Comparison of ENCODE assay signal across 19 cellular contexts in genomic region chr18:48028081-48028480, GRCh38.
DNase-seq lines count a peak whose midpoint lies in the region; ATAC-seq, FAIRE-seq and TF ChIP-seq lines count a peak whose summit lies in the region.
"Had no signal": no experiment of that assay in that cellular context is flagged by ENCODE, and none has a peak within 500 bp of the region (broad histone marks: within the 10 kb centered on the region; RNA-seq: fewer than 3 reads in every experiment).

No MANE protein-coding gene starts in this region.

- H3K4me1 ChIP-seq in heart right ventricle (peaks cover 5 to 26% (median 16%) of the 10 kb centered on the region in 9 donors), mesodermal cell (ENCODE audit: control insufficient read depth, insufficient read depth, low read length, poor library complexity, severe bottlenecking) (peaks cover 20% of the 10 kb centered on the region), tibial artery (peaks cover 0 to 42% (median 28%) of the 10 kb centered on the region in 4 donors)
- H3K4me1 ChIP-seq: Peyer's patch, prostate gland had no signal

- H3K27me3 ChIP-seq in heart right ventricle (peaks cover 0 to 6% (median 0%) of the 10 kb centered on the region in 7 donors), bronchial epithelial cell (ENCODE audit: control insufficient read depth, insufficient read depth, low read length) (no peaks in the 10 kb centered on the region), tibial artery (no peaks in the 10 kb centered on the region)
- H3K27me3 ChIP-seq: Peyer's patch had no signal

- intact Hi-C loops in cardiac septum (cut with DNase I) (no loop called here), heart right ventricle (cut with DNase I) (loop anchor here in 1 of 10 donors (5.0 kb wide), 1 partner anchor 419 kb away; no protein-coding TSS in a partner anchor), tibial artery (cut with DNase I; ENCODE audit: low total_unique reads) (no loop called here)

- ATAC-seq in heart right ventricle = no peak
- no peak for ATAC-seq in HG02763 (IDR thresholded peaks at IDR 0.05; ENCODE audit: unreplicated experiment)

- WGBS in heart right ventricle, 2 donors = 87 to 92% methylated on average over 6 of the region's 6 CpGs
- WGBS in mesodermal cell (ENCODE audit: insufficient coverage in 2 of 2), 2 experiments = 84 to 90% methylated on average over 3 to 5 of the region's 6 CpGs

- in situ Hi-C loops in GM13977 (cut with MboI; ENCODE audit: low pct_unique_long_range_greater_than_20kb, low sequenced_read_pairs, unreplicated experiment) = loop anchor here (10.0 kb wide), 1 partner anchor 253 kb away; no protein-coding TSS in a partner anchor

- H3K4me3 ChIP-seq in heart right ventricle (no peak overlapping the region), bronchial epithelial cell (ENCODE audit: low read depth, low read length) (no peak overlapping the region), mesodermal cell (ENCODE audit: extremely low read depth, insufficient read depth, low read length, poor library complexity, severe bottlenecking) (no peak overlapping the region), tibial artery (no peak overlapping the region)
- H3K4me3 ChIP-seq: Peyer's patch, prostate gland had no signal

- DNase-seq in cardiac septum (ENCODE audit: low spot score) (peak; percentile 46), heart right ventricle (no peak), bronchial epithelial cell (ENCODE audit: low read depth) (no peak), tibial artery (peak in 1 of 2 donors; percentile 52), GM13977 (ENCODE audit: low spot score) (no peak), GM10248 (ENCODE audit: extremely low spot score) (no peak)
- DNase-seq: activated CD8-positive, alpha-beta memory T cell treated with anti-CD3 and anti-CD28 coated beads for 24 hours; activated naive CD4-positive, alpha-beta T cell; glutamatergic neuron; islet precursor cell; NCI-H1694 treated with DMSO at 0.1 percent for 48 hours; NCI-H524 treated with DMSO at 0.1 percent for 48 hours; stimulated activated CD4-positive, alpha-beta T cell treated with anti-CD3 and anti-CD28 coated beads, Interleukin-15, amount 100 ng/mL, for 24 hours had no signal

- no peak for FAIRE-seq in bronchial epithelial cell (lab: Jason Lieb, UNC)
- FAIRE-seq: endometrium, GM18507 had no signal

- H3K9me3 ChIP-seq in heart right ventricle = no peaks in the 10 kb centered on the region
- no peaks in the 10 kb centered on the region for H3K9me3 ChIP-seq in mesodermal cell (ENCODE audit: control insufficient read depth, low read length)
- H3K9me3 ChIP-seq in tibial artery = no peaks in the 10 kb centered on the region
- H3K9me3 ChIP-seq: Peyer's patch, prostate gland had no signal

- POLR2A ChIA-PET in GM10248 (lab: Yijun Ruan, JAX) = no interaction called here

- H3K36me3 ChIP-seq in heart right ventricle (no peaks in the 10 kb centered on the region), bronchial epithelial cell (ENCODE audit: control insufficient read depth, insufficient read depth, low read length) (no peaks in the 10 kb centered on the region), mesodermal cell (ENCODE audit: control insufficient read depth, insufficient read depth, low read length) (no peaks in the 10 kb centered on the region), tibial artery (peaks cover 0 to 7% (median 0%) of the 10 kb centered on the region in 3 donors)
- H3K36me3 ChIP-seq: Peyer's patch, prostate gland had no signal

- H3K27ac ChIP-seq in heart right ventricle (no peak overlapping the region), mesodermal cell (ENCODE audit: low read depth, low read length, severe bottlenecking) (peak overlapping the region; percentile 60), tibial artery (peak overlapping the region; percentile 58 to 71)
- H3K27ac ChIP-seq: Peyer's patch, prostate gland had no signal

- CTCF ChIA-PET in GM10248 (lab: Yijun Ruan, JAX) = interaction anchor here (0.7 kb wide), 1 partner anchor 256 kb away, joined by 3 read pairs; no protein-coding TSS in a partner anchor

- TF ChIP-seq CTCF in heart right ventricle (IDR thresholded peaks at IDR 0.05) = no peak
- peak; percentile 10 for TF ChIP-seq CTCF in bronchial epithelial cell (IDR thresholded peaks at IDR 0.05; ENCODE audit: insufficient read depth, low read length, severe bottlenecking)
- no peak for TF ChIP-seq CTCF in tibial artery (IDR thresholded peaks at IDR 0.05)
- TF ChIP-seq CTCF in GM13977 (IDR thresholded peaks at IDR 0.05; ENCODE audit: extremely low read depth, insufficient read depth, missing control alignments) = no peak
- TF ChIP-seq CTCF in GM10248 (IDR thresholded peaks at IDR 0.05; ENCODE audit: control extremely low read depth, extremely low read depth, low read depth, missing control alignments) = no peak

Comparison
In these comparisons a context has a peak if more than half of its experiments do, and no peak if none do; other contexts are left out.
1. H3K27ac ChIP-seq: peak in mesodermal cell (single experiment) and tibial artery (2 of 2); none in heart right ventricle (0 of 10).